ENCODE assay signal across 8 cellular contexts in genomic region chr16:55805104-55805503, GRCh38. TPM values are rescaled to one million over a fixed set of nuclear protein-coding genes. Genes with fewer than 3 reads are reported as not detected.
DNase-seq lines count a peak whose midpoint lies in the region; ATAC-seq and TF ChIP-seq lines count a peak whose summit lies in the region.
"Not testable (repeated sequence)": the region's sequence is repeated elsewhere in the genome, so short reads cannot be mapped to it uniquely, and the experiment has no call there.
"Had no signal": no experiment of that assay in that cellular context is flagged by ENCODE, and none has a peak within 500 bp of the region (broad histone marks: within the 10 kb centered on the region; RNA-seq: fewer than 3 reads in every experiment).

No MANE protein-coding gene starts in this region.

- not testable (repeated sequence) for H3K36me3 ChIP-seq in gastroesophageal sphincter, heart right ventricle
- peaks cover 0 to 18% (median 0%) of the 10 kb centered on the region in 4 donors for H3K36me3 ChIP-seq in right lobe of liver

- H3K27ac ChIP-seq in gastroesophageal sphincter, heart right ventricle, right lobe of liver: not testable (repeated sequence)

- WGBS in gastroesophageal sphincter (ENCODE audit: low coverage in 1 of 2), 2 donors = no CpG with 5 or more reads among the region's 6 CpGs
- no CpG with 5 or more reads among the region's 6 CpGs for WGBS in heart right ventricle, 2 donors
- WGBS in right lobe of liver (ENCODE audit: insufficient coverage, low coverage, low lambda C conversion rate, missing lambda C conversion rate) = no CpG with 5 or more reads among the region's 6 CpGs

- ATAC-seq in gastroesophageal sphincter (peak; percentile 74), Right ventricle myocardium superior (ENCODE audit: poor library complexity) (peak; percentile 79), heart right ventricle (peak in 6 of 8 donors; percentile 24 to 82 (median 48)), left ventricle myocardium superior (peak; percentile 83), left lobe of liver (peak; percentile 66), right lobe of liver (peak; percentile 65 to 81 (median 71))

- DNase-seq in Right ventricle myocardium superior; heart right ventricle; left ventricle myocardium superior; left lobe of liver (ENCODE audit: low spot score); right lobe of liver: not testable (repeated sequence)

- not testable (repeated sequence) for H3K4me3 ChIP-seq in gastroesophageal sphincter, heart right ventricle, right lobe of liver

- H3K27me3 ChIP-seq in gastroesophageal sphincter, heart right ventricle, right lobe of liver: not testable (repeated sequence)

- not testable (repeated sequence) for TF ChIP-seq CTCF in gastroesophageal sphincter (IDR thresholded peaks at IDR 0.05); heart right ventricle (IDR thresholded peaks at IDR 0.05); right lobe of liver (IDR thresholded peaks at IDR 0.05)

- not testable (repeated sequence) for TF ChIP-seq EP300 in gastroesophageal sphincter (IDR thresholded peaks at IDR 0.05)

- not testable (repeated sequence) for TF ChIP-seq POLR2A in gastroesophageal sphincter (IDR thresholded peaks at IDR 0.05); right lobe of liver (IDR thresholded peaks at IDR 0.05)

- not testable (repeated sequence) for H3K9me3 ChIP-seq in gastroesophageal sphincter, heart right ventricle, right lobe of liver

- H3K4me1 ChIP-seq in gastroesophageal sphincter, heart right ventricle, right lobe of liver: not testable (repeated sequence)

- intact Hi-C loops in Right ventricle myocardium superior (cut with DNase I); heart right ventricle (cut with DNase I); left ventricle myocardium superior (cut with micrococcal nuclease); right lobe of liver (cut with DNase I): not testable (repeated sequence)

RNA-seq across cellular contexts. Expression of gene CES1, which starts 27.8 kb away (rescaled TPM):
- 10 to 100 TPM in 3 of 4 donors, 1 to 10 TPM in 1; 7.9 to 43.1 (median 20.6) TPM for total RNA-seq in gastroesophageal sphincter
- total RNA-seq in Right ventricle myocardium superior = 33.2 TPM
- 10 to 100 TPM in 8 of 10 donors, 1 to 10 TPM in 2; 7.1 to 24.9 (median 21.7) TPM for total RNA-seq in heart right ventricle
- 10 to 100 TPM in 1 of 2 donors, 1 to 10 TPM in 1; 5.8 to 49.8 TPM for polyA plus RNA-seq in heart right ventricle
- 30.3 TPM for total RNA-seq in left ventricle myocardium superior
- total RNA-seq in left lobe of liver = 2,727 TPM
- total RNA-seq in right lobe of liver = 1,000 to 10,000 TPM in 5 of 6 experiments, 100 to 1,000 TPM in 1; 847 to 4,059 (median 1,770) TPM
- total RNA-seq: A172; CD8-positive, alpha-beta T cell had no signal

Comparison
In these comparisons a context has a peak if more than half of its experiments do, and no peak if none do; other contexts are left out.
1. RNA of gene CES1, which starts 27.8 kb away (total RNA-seq): 2,727 TPM in left lobe of liver (single experiment) and 847 to 4,059 TPM in right lobe of liver; 33.2 TPM in Right ventricle myocardium superior (single experiment), 30.3 TPM in left ventricle myocardium superior (single experiment), 7.9 to 43.1 TPM in gastroesophageal sphincter and 7.1 to 24.9 TPM in heart right ventricle; every median in the first group is over 10 times any median in the second.
2. Peak in every context shown above with its lines, with median percentiles within 50 percentile points of each other: ATAC-seq.